20 cellular contexts compared by ENCODE assay signal in genomic region chr3:127783166-127783565, GRCh38. TPM values are rescaled to one million over a fixed set of nuclear protein-coding genes. Genes with fewer than 3 reads are reported as not detected.
DNase-seq lines count a peak whose midpoint lies in the region; ATAC-seq and TF ChIP-seq lines count a peak whose summit lies in the region.
"Had no signal": no experiment of that assay in that cellular context is flagged by ENCODE, and none has a peak within 500 bp of the region (broad histone marks: within the 10 kb centered on the region; RNA-seq: fewer than 3 reads in every experiment).

No MANE protein-coding gene starts in this region.

- no peak overlapping the region for H2AK5ac ChIP-seq in neuronal stem cell (ENCODE audit: low read depth, low read length)

- H3K9me3 ChIP-seq in heart left ventricle (no peaks in the 10 kb centered on the region), heart right ventricle (no peaks in the 10 kb centered on the region), neuronal stem cell (replicated peaks in 1 of 2; ENCODE audit: control insufficient read depth in 2 of 2, insufficient read depth in 1 of 2, low read depth in 1 of 2, low read length in 2 of 2) (no peaks in the 10 kb centered on the region), spleen (no peaks in the 10 kb centered on the region), upper lobe of right lung (no peaks in the 10 kb centered on the region)
- H3K9me3 ChIP-seq: BE2C, SJSA1 had no signal

- no peak for TF ChIP-seq POLR2A in heart left ventricle (IDR thresholded peaks at IDR 0.05)
- no peak for TF ChIP-seq POLR2A in spleen (IDR thresholded peaks at IDR 0.05)

- TF ChIP-seq CTCF in heart left ventricle (IDR thresholded peaks at IDR 0.05) = no peak
- no peak for TF ChIP-seq CTCF in heart right ventricle (IDR thresholded peaks at IDR 0.05)
- TF ChIP-seq CTCF in spleen (IDR thresholded peaks at IDR 0.05 in 8 of 11, conservative IDR thresholded peaks at IDR 0.05 in 3 of 11) = no peak
- no peak for TF ChIP-seq CTCF in upper lobe of right lung (IDR thresholded peaks at IDR 0.05)

- peak overlapping the region; percentile 28 for H3K18ac ChIP-seq in neuronal stem cell (ENCODE audit: low read length)

- peak overlapping the region in 7 of 12 donors; percentile 12 to 89 (median 23) for H3K27ac ChIP-seq in heart left ventricle
- peak overlapping the region in 5 of 10 donors; percentile 60 to 91 (median 74) for H3K27ac ChIP-seq in heart right ventricle
- H3K27ac ChIP-seq in neuronal stem cell (replicated peaks; ENCODE audit: low read length) = no peak overlapping the region
- peak overlapping the region in 1 of 8 donors; percentile 14 for H3K27ac ChIP-seq in spleen
- no peak overlapping the region for H3K27ac ChIP-seq in upper lobe of right lung
- H3K27ac ChIP-seq: PC-9, RWPE1 had no signal

- ATAC-seq in heart left ventricle (no peak), heart right ventricle (no peak), upper lobe of right lung (no peak)
- ATAC-seq: CD8-positive, alpha-beta T cell; HCT116 had no signal

- H2BK12ac ChIP-seq in neuronal stem cell (ENCODE audit: low read length) = no peak overlapping the region

- H2BK120ac ChIP-seq in neuronal stem cell (ENCODE audit: low read depth, low read length) = no peak overlapping the region

- H2BK5ac ChIP-seq in neuronal stem cell (ENCODE audit: low read length) = no peak overlapping the region

- H2AFZ ChIP-seq in neuronal stem cell (ENCODE audit: low read length) = no peak overlapping the region
- H2AFZ ChIP-seq: PC-9 had no signal

- H3K4me1 ChIP-seq in heart left ventricle (peaks cover 7 to 91% (median 79%) of the 10 kb centered on the region in 12 donors), heart right ventricle (peaks cover 36 to 99% (median 82%) of the 10 kb centered on the region in 9 donors), neuronal stem cell (ENCODE audit: control insufficient read depth in 2 of 2, insufficient read depth in 1 of 2, low read depth in 1 of 2, low read length in 2 of 2) (peaks cover 0 to 4% of the 10 kb centered on the region in 2 donors), spleen (peaks cover 7 to 60% (median 35%) of the 10 kb centered on the region in 6 donors), upper lobe of right lung (peaks cover 63% of the 10 kb centered on the region)

- H3K14ac ChIP-seq in neuronal stem cell (ENCODE audit: low read length) = no peak overlapping the region

- H3K4ac ChIP-seq in neuronal stem cell (ENCODE audit: low read length) = no peak overlapping the region

- DNase-seq in heart left ventricle = no peak
- no peak for DNase-seq in heart right ventricle
- DNase-seq in neuronal stem cell (ENCODE audit: low spot score) = no peak
- peak; percentile 56 for DNase-seq in spleen
- peak; percentile 40 for DNase-seq in upper lobe of right lung
- DNase-seq in CD1c-positive myeloid dendritic cell (ENCODE audit: extremely low spot score) = no peak
- no peak for DNase-seq in amygdala (lab: John Stamatoyannopoulos, UW)
- DNase-seq in NCI-H345 treated with DMSO at 0.1 percent for 48 hours (lab: John Stamatoyannopoulos, UW; ENCODE audit: unreplicated experiment) = no peak
- DNase-seq: BE2C; Calu3; CD8-positive, alpha-beta T cell; GOT3; KG1; NCI-H1417 treated with DMSO at 0.1 percent for 48 hours; NCI-H345; NCI-H526; PC-9 had no signal

- H3K4me3 ChIP-seq in heart left ventricle = no peak overlapping the region
- H3K4me3 ChIP-seq in heart right ventricle = no peak overlapping the region
- no peak overlapping the region for H3K4me3 ChIP-seq in neuronal stem cell (ENCODE audit: low read length in 2 of 2)
- no peak overlapping the region for H3K4me3 ChIP-seq in spleen
- H3K4me3 ChIP-seq in upper lobe of right lung = no peak overlapping the region
- H3K4me3 ChIP-seq: PC-9, SJSA1 had no signal

- H3K23ac ChIP-seq in neuronal stem cell (ENCODE audit: low read depth, low read length, poor library complexity) = no peak overlapping the region

- no peak overlapping the region for H2BK15ac ChIP-seq in neuronal stem cell (ENCODE audit: low read length)

- no peaks in the 10 kb centered on the region for H3K27me3 ChIP-seq in heart left ventricle
- H3K27me3 ChIP-seq in heart right ventricle = no peaks in the 10 kb centered on the region
- peaks cover 0 to 27% (median 0%) of the 10 kb centered on the region in 3 experiments for H3K27me3 ChIP-seq in neuronal stem cell (ENCODE audit: control insufficient read depth in 3 of 3, insufficient read depth in 3 of 3, low read depth in 1 of 3, low read length in 3 of 3)
- H3K27me3 ChIP-seq in spleen (replicated peaks in 1 of 7) = no peaks in the 10 kb centered on the region
- H3K27me3 ChIP-seq in upper lobe of right lung = no peaks in the 10 kb centered on the region
- H3K27me3 ChIP-seq: BE2C, SJSA1 had no signal

- H3K36me3 ChIP-seq in heart left ventricle (peaks cover 0 to 38% (median 4%) of the 10 kb centered on the region in 9 donors), heart right ventricle (peaks cover 0 to 69% (median 6%) of the 10 kb centered on the region in 9 donors), neuronal stem cell (replicated peaks in 1 of 2; ENCODE audit: control insufficient read depth in 2 of 2, insufficient read depth in 2 of 2, low read length in 2 of 2) (no peaks in the 10 kb centered on the region), spleen (peaks cover 0 to 23% (median 0%) of the 10 kb centered on the region in 6 donors), upper lobe of right lung (no peaks in the 10 kb centered on the region)
- H3K36me3 ChIP-seq: BE2C had no signal

- no peaks in the 10 kb centered on the region for H3K79me1 ChIP-seq in neuronal stem cell (ENCODE audit: low read depth, low read length)

- H3K4me2 ChIP-seq in neuronal stem cell (ENCODE audit: insufficient read depth, low read length, poor library complexity, severe bottlenecking) = no peak overlapping the region
- H3K4me2 ChIP-seq: PC-9 had no signal

- intact Hi-C loops in heart left ventricle (cut with DNase I) (loop anchor here in 2 of 10 donors (5.0 kb wide), 1 partner anchor 34 kb away; no protein-coding TSS in a partner anchor), heart right ventricle (cut with DNase I) (no loop called here), spleen (cut with DNase I; ENCODE audit: low total_unique reads) (no loop called here), upper lobe of right lung (cut with DNase I) (no loop called here)

- no peak overlapping the region for H4K91ac ChIP-seq in neuronal stem cell (ENCODE audit: low read depth, low read length, poor library complexity)

- 71 to 83% (median 77%) methylated on average over 9 of the region's 9 CpGs for WGBS in heart left ventricle, 4 donors
- WGBS in heart right ventricle, 2 donors = 75 to 80% methylated on average over 9 of the region's 9 CpGs
- no CpG with 5 or more reads among the region's 9 CpGs for WGBS in neuronal stem cell (ENCODE audit: extremely low coverage in 2 of 2, insufficient read length in 2 of 2, insufficient replicate concordance in 1 of 2), 2 donors
- 85 to 93% (median 90%) methylated on average over 9 of the region's 9 CpGs for WGBS in spleen, 5 donors

- H3K9ac ChIP-seq in neuronal stem cell (ENCODE audit: low read depth, low read length, poor library complexity) = no peak overlapping the region

- H4K8ac ChIP-seq in neuronal stem cell (ENCODE audit: low read depth, low read length) = no peak overlapping the region

RNA-seq across cellular contexts. Expression of gene MGLL, which starts 39.1 kb away (rescaled TPM):
- total RNA-seq in heart left ventricle (100 to 1,000 TPM in 1 of 9 donors, 10 to 100 TPM in 8; 41.8 to 119 (median 78.9) TPM), heart right ventricle (100 to 1,000 TPM in 1 of 10 donors, 10 to 100 TPM in 9; 52.0 to 103 (median 69.7) TPM), spleen (100 to 1,000 TPM in 3 of 7 donors, 10 to 100 TPM in 4; 47.6 to 134 (median 85.9) TPM), upper lobe of right lung (194 TPM)
- polyA plus RNA-seq in heart left ventricle (10 to 100 TPM; 38.5 to 90.7 TPM), heart right ventricle (10 to 100 TPM; 35.7 to 61.5 TPM), spleen (10 to 100 TPM; 11.0 to 47.2 (median 15.8) TPM)
- polyA plus RNA-seq in neuronal stem cell (2013, experiment 1 of 2) = 0.25 TPM
- 0.44 TPM for polyA plus RNA-seq in neuronal stem cell (2013, experiment 2 of 2)

Comparison
In these comparisons a context has a peak if more than half of its experiments do, and no peak if none do; other contexts are left out.
1. DNase-seq: peak in spleen (single experiment) and upper lobe of right lung (single experiment); none in heart left ventricle (0 of 5), heart right ventricle (0 of 2), neuronal stem cell (single experiment), CD1c-positive myeloid dendritic cell (single experiment), amygdala (0 of 56) and NCI-H345 treated with DMSO at 0.1 percent for 48 hours (single experiment).
2. H3K27ac ChIP-seq: peak in heart left ventricle (7 of 12); none in neuronal stem cell (single experiment) and upper lobe of right lung (single experiment).